24 cellular contexts compared by ENCODE assay signal in genomic region chr2:7707723-7708122, GRCh38.
DNase-seq lines count a peak whose midpoint lies in the region; ATAC-seq, FAIRE-seq and TF ChIP-seq lines count a peak whose summit lies in the region.
"Had no signal": no experiment of that assay in that cellular context is flagged by ENCODE, and none has a peak within 500 bp of the region (broad histone marks: within the 10 kb centered on the region; RNA-seq: fewer than 3 reads in every experiment).

No MANE protein-coding gene starts in this region.

- H3K4me3 ChIP-seq in foreskin fibroblast (ENCODE audit: low read depth in 1 of 2, low read length in 2 of 2) (no peak overlapping the region), psoas muscle (no peak overlapping the region)
- H3K4me3 ChIP-seq: GM12878, left ventricle myocardium inferior had no signal

- intact Hi-C loops in psoas muscle (cut with DNase I), result no loop called here
- intact Hi-C loops in Calu3 (cut with micrococcal nuclease; ENCODE audit: unreplicated experiment), result no loop called here

- no peaks in the 10 kb centered on the region for H3K9me3 Mint-ChIP-seq in Calu3 (ENCODE audit: low read depth, unreplicated experiment)
- H3K9me3 Mint-ChIP-seq: activated CD8-positive, alpha-beta T cell treated with anti-CD3 and anti-CD28 coated beads for 36 hours had no signal

- no peak overlapping the region for H3K27ac ChIP-seq in psoas muscle
- H3K27ac ChIP-seq: left ventricle myocardium inferior, WERI-Rb-1 had no signal

- peaks cover 33% of the 10 kb centered on the region for H3K4me1 Mint-ChIP-seq in Calu3 (ENCODE audit: low read depth, unreplicated experiment)
- H3K4me1 Mint-ChIP-seq: CD4-positive, CD25-positive, alpha-beta regulatory T cell had no signal

- H3K27me3 ChIP-seq in psoas muscle (ENCODE audit: insufficient read depth in 3 of 3, low read length in 2 of 3), result no peaks in the 10 kb centered on the region

- no peak overlapping the region for H3K4me3 Mint-ChIP-seq in Calu3 (ENCODE audit: low read depth, unreplicated experiment)
- H3K4me3 Mint-ChIP-seq: activated CD8-positive, alpha-beta T cell treated with anti-CD3 and anti-CD28 coated beads for 36 hours; activated T-helper 17 cell treated with anti-CD3 and anti-CD28 coated beads, Interleukin-2, amount 50 U/mL, for 72 hours; CD4-positive, CD25-positive, alpha-beta regulatory T cell had no signal

- FAIRE-seq in urothelium cell line (lab: Jason Lieb, UNC), result no peak
- FAIRE-seq: GM12878, H1, HepG2 had no signal

- H3K27me3 Mint-ChIP-seq in Calu3 (ENCODE audit: unreplicated experiment), result no peaks in the 10 kb centered on the region
- H3K27me3 Mint-ChIP-seq: activated CD8-positive, alpha-beta T cell treated with anti-CD3 and anti-CD28 coated beads for 36 hours had no signal

- H3K36me3 Mint-ChIP-seq in Calu3 (ENCODE audit: insufficient read depth, unreplicated experiment), result no peaks in the 10 kb centered on the region
- H3K36me3 Mint-ChIP-seq: CD4-positive, CD25-positive, alpha-beta regulatory T cell had no signal

- DNase-seq in HK-2 (ENCODE audit: unreplicated experiment), result peak; percentile 21
- DNase-seq in foreskin fibroblast, result peak; percentile 37 to 80
- peak; percentile 39 for DNase-seq in urothelium cell line (ENCODE audit: low spot score)
- no peak for DNase-seq in psoas muscle
- no peak for DNase-seq in Calu3
- DNase-seq: activated CD8-positive, alpha-beta T cell treated with anti-CD3 and anti-CD28 coated beads for 36 hours; amygdala; CD4-positive, CD25-positive, alpha-beta regulatory T cell; hypothalamus; left ventricle myocardium inferior; MV-4-11; NCI-H2107; NCI-H774; substantia nigra; SW 1271 had no signal

- CTCF ChIA-PET in Calu3 (lab: Charles Lee), result interaction anchor here (0.5 kb wide), 1 partner anchor 973 kb away, joined by 3 read pairs; no protein-coding TSS in a partner anchor

- no peaks in the 10 kb centered on the region for H3K36me3 ChIP-seq in psoas muscle (ENCODE audit: insufficient read depth in 1 of 2, low read depth in 1 of 2)
- H3K36me3 ChIP-seq: left ventricle myocardium inferior, WERI-Rb-1 had no signal

- no peaks in the 10 kb centered on the region for H3K4me1 ChIP-seq in psoas muscle

- ATAC-seq in SK-N-SH treated with all-trans-retinoic acid at 6 μM for 48 hours (peak; percentile 94), psoas muscle (no peak), GM19035 (IDR thresholded peaks at IDR 0.05; ENCODE audit: unreplicated experiment) (no peak)
- ATAC-seq: activated CD8-positive, alpha-beta T cell treated with anti-CD3 and anti-CD28 coated beads for 36 hours; activated T-helper 17 cell treated with anti-CD3 and anti-CD28 coated beads, Interleukin-2, amount 50 U/mL, for 72 hours; esophagus mucosa; GM12878; HepG2; Panc1 had no signal

- BruUV-seq in Calu3 (replicated peaks; lab: Mats Ljungman, UMichigan), result no TSS peak

- no peaks in the 10 kb centered on the region for H3K9me3 ChIP-seq in psoas muscle
- H3K9me3 ChIP-seq: left ventricle myocardium inferior had no signal

- no peak overlapping the region for H3K27ac Mint-ChIP-seq in Calu3 (ENCODE audit: unreplicated experiment)
- H3K27ac Mint-ChIP-seq: activated CD8-positive, alpha-beta T cell treated with anti-CD3 and anti-CD28 coated beads for 36 hours; activated T-helper 17 cell treated with anti-CD3 and anti-CD28 coated beads, Interleukin-2, amount 50 U/mL, for 72 hours; CD4-positive, CD25-positive, alpha-beta regulatory T cell had no signal

- WGBS in psoas muscle, 3 donors, result 82 to 94% (median 84%) methylated on average over 2 of the region's 2 CpGs

- TF ChIP-seq CTCF in foreskin fibroblast (IDR thresholded peaks at IDR 0.05; ENCODE audit: low read depth, low read length), result no peak
- TF ChIP-seq CTCF in psoas muscle (IDR thresholded peaks at IDR 0.05), result no peak
- no peak for TF ChIP-seq CTCF in Calu3 (IDR thresholded peaks at IDR 0.05; ENCODE audit: unreplicated experiment)

TF ChIP-seq in SK-N-SH treated with all-trans-retinoic acid at 6 μM for 48 hours, 23 proteins besides CTCF, POLR2A, EP300 and RAD21 (continues in another document):
- TF ChIP-seq ARNTL (CRISPR knock-in tag; IDR thresholded peaks at IDR 0.05; ENCODE audit: borderline replicate concordance, low read depth) (no peak), TOX (CRISPR knock-in tag; IDR thresholded peaks at IDR 0.05; ENCODE audit: borderline replicate concordance) (no peak), ZNF565 (CRISPR knock-in tag; conservative IDR thresholded peaks at IDR 0.05; ENCODE audit: low read depth) (no peak), PPARA (CRISPR knock-in tag; IDR thresholded peaks at IDR 0.05; ENCODE audit: borderline replicate concordance) (no peak), ESRRG (CRISPR knock-in tag; IDR thresholded peaks at IDR 0.05) (no peak), OSR1 (CRISPR knock-in tag; IDR thresholded peaks at IDR 0.05) (no peak), RARB (CRISPR knock-in tag; IDR thresholded peaks at IDR 0.05) (no peak), SNAI2 (CRISPR knock-in tag; IDR thresholded peaks at IDR 0.05) (peak; percentile 54; the same call in 1 of the 2 replicates), CSRNP3 (CRISPR knock-in tag; IDR thresholded peaks at IDR 0.05) (peak; percentile 68; the same call in 1 of the 2 replicates), PATZ1 (CRISPR knock-in tag; IDR thresholded peaks at IDR 0.05; ENCODE audit: borderline replicate concordance) (peak; percentile 80; the same call in 1 of the 2 replicates), ZC3H10 (CRISPR knock-in tag; IDR thresholded peaks at IDR 0.05) (no peak), CREB5 (CRISPR knock-in tag; IDR thresholded peaks at IDR 0.05; ENCODE audit: low read depth) (peak; percentile 52; the same call in 1 of the 2 replicates), ISL1 (CRISPR knock-in tag; IDR thresholded peaks at IDR 0.05) (peak; percentile 96), GLIS3 (CRISPR knock-in tag; IDR thresholded peaks at IDR 0.05) (peak; percentile 40; the same call in 1 of the 2 replicates), TCF4 (CRISPR knock-in tag; IDR thresholded peaks at IDR 0.05; ENCODE audit: borderline replicate concordance) (no peak), ZFP30 (CRISPR knock-in tag; IDR thresholded peaks at IDR 0.05) (no peak), ZNF70 (CRISPR knock-in tag; IDR thresholded peaks at IDR 0.05) (no peak), ZFP3 (CRISPR knock-in tag; IDR thresholded peaks at IDR 0.05) (0 out of 2 replicates have a peak, but pooled peaks have one; percentile 16)

Comparison
In these comparisons a context has a peak if more than half of its experiments do, and no peak if none do; other contexts are left out.
1. DNase-seq: peak in HK-2 (single experiment), foreskin fibroblast (2 of 2) and urothelium cell line (single experiment); none in psoas muscle (0 of 2) and Calu3 (single experiment).